In genomic region chr7:26639695-26640094, GRCh38 we compare ENCODE assay signal across 1 cellular context.
TF ChIP-seq lines count a peak whose summit lies in the region.

No MANE protein-coding gene starts in this region.

TF ChIP-seq in K562, 482 proteins besides CTCF, POLR2A, EP300 and RAD21 (continued from another document):
- TF ChIP-seq TRIM25 (IDR thresholded peaks at IDR 0.05; ENCODE audit: borderline replicate concordance) (no peak), OTX1 (CRISPR knock-in tag; IDR thresholded peaks at IDR 0.05) (no peak; the same call in 1 of the 2 replicates), RBM39 (optimal IDR thresholded peaks at IDR 0.05; ENCODE audit: low read depth, low read length) (no peak), CXXC5 (CRISPR knock-in tag; IDR thresholded peaks at IDR 0.05) (no peak), CHD1 (IDR thresholded peaks at IDR 0.05; ENCODE audit: low read length) (no peak), ESRRB (CRISPR knock-in tag; IDR thresholded peaks at IDR 0.05; ENCODE audit: borderline replicate concordance) (no peak), ZNF740 (CRISPR knock-in tag; IDR thresholded peaks at IDR 0.05) (peak; percentile 28; the same call in 1 of the 2 replicates), ZNF740 (tag; IDR thresholded peaks at IDR 0.05) (no peak), ARID1B (IDR thresholded peaks at IDR 0.05) (no peak), ID3 (CRISPR knock-in tag; IDR thresholded peaks at IDR 0.05) (no peak), ID3 (tag; IDR thresholded peaks at IDR 0.05) (no peak), ELK3 (CRISPR knock-in tag; IDR thresholded peaks at IDR 0.05) (no peak), ZNF644 (tag; IDR thresholded peaks at IDR 0.05; ENCODE audit: low read depth) (no peak), CAMTA2 (CRISPR knock-in tag; conservative IDR thresholded peaks at IDR 0.05) (no peak), SMARCA5 (IDR thresholded peaks at IDR 0.05) (0 out of 2 replicates have a peak, but pooled peaks have one; percentile 14), THAP7 (CRISPR knock-in tag; IDR thresholded peaks at IDR 0.05) (no peak), TFE3 (CRISPR knock-in tag; IDR thresholded peaks at IDR 0.05) (no peak), MLLT1 (IDR thresholded peaks at IDR 0.05) (peak; percentile 35 to 41; a peak in 1 of 4 replicates), DEAF1 (CRISPR knock-in tag; IDR thresholded peaks at IDR 0.05) (no peak), NFATC3 (IDR thresholded peaks at IDR 0.05) (no peak), ZBTB26 (CRISPR knock-in tag; IDR thresholded peaks at IDR 0.05) (peak; percentile 77; the same call in 1 of the 2 replicates), XRCC3 (IDR thresholded peaks at IDR 0.05) (no peak), ZNF197 (CRISPR knock-in tag; IDR thresholded peaks at IDR 0.05; ENCODE audit: low read depth) (no peak), HBP1 (CRISPR knock-in tag; IDR thresholded peaks at IDR 0.05) (0 out of 2 replicates have a peak, but pooled peaks have one; percentile 35), CBFB (CRISPR knock-in tag; IDR thresholded peaks at IDR 0.05) (no peak), TCF7L2 (IDR thresholded peaks at IDR 0.05; ENCODE audit: low read depth, low read length) (no peak), HDAC1 (IDR thresholded peaks at IDR 0.05) (no peak), ELF4 (CRISPR knock-in tag; IDR thresholded peaks at IDR 0.05) (peak; percentile 71; the same call in 1 of the 2 replicates), KDM4B (IDR thresholded peaks at IDR 0.05; ENCODE audit: borderline replicate concordance in 2 of 2, low read depth in 1 of 2) (no peak), SUPT5H (IDR thresholded peaks at IDR 0.05) (no peak), CSDE1 (IDR thresholded peaks at IDR 0.05) (no peak), FOXP4 (CRISPR knock-in tag; IDR thresholded peaks at IDR 0.05; ENCODE audit: borderline replicate concordance) (no peak), E2F1 (CRISPR knock-in tag; IDR thresholded peaks at IDR 0.05) (no peak), RBFOX2 (IDR thresholded peaks at IDR 0.05; ENCODE audit: low read depth, low read length) (no peak), FOSL1 (tag; conservative IDR thresholded peaks at IDR 0.05) (no peak), POLR2B (IDR thresholded peaks at IDR 0.05; ENCODE audit: low read depth, partially characterized antibody) (peak; percentile 39), ZNF174 (CRISPR knock-in tag; IDR thresholded peaks at IDR 0.05) (no peak), TSC22D4 (tag; IDR thresholded peaks at IDR 0.05) (peak; percentile 51; the same call in 1 of the 2 replicates), TAF15 (IDR thresholded peaks at IDR 0.05; ENCODE audit: low read depth, low read length) (no peak), ZNF583 (CRISPR knock-in tag; IDR thresholded peaks at IDR 0.05) (no peak)
TF ChIP-seq in K562: peak in this region for 10.
